ENCODE assay signal across 1 cellular context in the genomic region with DNA sequence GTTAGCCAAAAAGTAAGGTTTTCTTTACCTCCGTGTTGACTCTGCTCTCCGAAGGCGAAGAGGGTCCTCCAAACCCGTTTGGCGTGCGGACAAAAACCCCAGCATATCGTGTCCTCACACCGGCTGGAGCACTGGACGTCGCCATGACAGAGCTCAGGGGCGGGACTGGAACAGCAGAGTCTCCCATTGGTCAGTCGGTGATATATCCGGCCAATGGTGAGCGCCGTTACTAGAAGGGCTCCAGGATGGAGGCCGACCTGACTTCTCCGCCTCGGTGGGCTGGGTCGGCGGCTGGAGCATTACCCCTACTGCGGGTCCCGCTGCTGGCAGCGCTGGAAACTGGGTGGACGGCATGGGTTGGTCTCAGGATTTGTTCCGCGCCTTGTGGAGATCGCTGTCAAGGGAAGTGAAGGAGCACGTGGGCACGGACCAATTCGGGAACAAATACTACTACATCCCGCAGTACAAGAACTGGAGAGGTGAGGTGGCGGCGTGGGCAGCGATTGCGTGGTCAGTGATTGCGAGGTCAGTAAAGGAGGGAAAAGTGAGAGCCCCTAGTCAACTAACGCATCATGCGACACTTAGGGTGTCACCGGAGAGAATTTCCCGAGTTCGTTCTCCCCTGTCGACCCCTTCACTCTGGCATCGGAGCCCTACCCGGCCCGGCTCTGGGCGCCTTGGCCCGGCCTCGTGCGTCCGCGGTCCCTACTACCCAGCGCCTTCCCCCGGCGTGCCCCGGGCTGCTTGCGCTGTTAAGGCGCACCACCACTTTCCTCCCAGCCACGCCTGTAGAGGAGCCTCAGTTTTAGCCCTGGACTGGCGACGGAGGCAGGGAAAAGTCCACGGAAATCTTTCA.
TF ChIP-seq lines count a peak whose summit lies in the region.

A gene with protein sequence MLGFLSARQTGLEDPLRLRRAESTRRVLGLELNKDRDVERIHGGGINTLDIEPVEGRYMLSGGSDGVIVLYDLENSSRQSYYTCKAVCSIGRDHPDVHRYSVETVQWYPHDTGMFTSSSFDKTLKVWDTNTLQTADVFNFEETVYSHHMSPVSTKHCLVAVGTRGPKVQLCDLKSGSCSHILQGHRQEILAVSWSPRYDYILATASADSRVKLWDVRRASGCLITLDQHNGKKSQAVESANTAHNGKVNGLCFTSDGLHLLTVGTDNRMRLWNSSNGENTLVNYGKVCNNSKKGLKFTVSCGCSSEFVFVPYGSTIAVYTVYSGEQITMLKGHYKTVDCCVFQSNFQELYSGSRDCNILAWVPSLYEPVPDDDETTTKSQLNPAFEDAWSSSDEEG (minus strand): TSS at position 167 of the 856 bp plus-strand sequence. CDS start 62 bp downstream, at position 105.
A gene with protein sequence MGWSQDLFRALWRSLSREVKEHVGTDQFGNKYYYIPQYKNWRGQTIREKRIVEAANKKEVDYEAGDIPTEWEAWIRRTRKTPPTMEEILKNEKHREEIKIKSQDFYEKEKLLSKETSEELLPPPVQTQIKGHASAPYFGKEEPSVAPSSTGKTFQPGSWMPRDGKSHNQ (plus strand): TSS at position 302 of the 856 bp plus-strand sequence. CDS start 51 bp downstream, at position 353.

TF ChIP-seq in HepG2, 621 proteins besides CTCF, POLR2A, EP300 and RAD21 (continued from another document and continues in another):
- TF ChIP-seq, protein P1, sequence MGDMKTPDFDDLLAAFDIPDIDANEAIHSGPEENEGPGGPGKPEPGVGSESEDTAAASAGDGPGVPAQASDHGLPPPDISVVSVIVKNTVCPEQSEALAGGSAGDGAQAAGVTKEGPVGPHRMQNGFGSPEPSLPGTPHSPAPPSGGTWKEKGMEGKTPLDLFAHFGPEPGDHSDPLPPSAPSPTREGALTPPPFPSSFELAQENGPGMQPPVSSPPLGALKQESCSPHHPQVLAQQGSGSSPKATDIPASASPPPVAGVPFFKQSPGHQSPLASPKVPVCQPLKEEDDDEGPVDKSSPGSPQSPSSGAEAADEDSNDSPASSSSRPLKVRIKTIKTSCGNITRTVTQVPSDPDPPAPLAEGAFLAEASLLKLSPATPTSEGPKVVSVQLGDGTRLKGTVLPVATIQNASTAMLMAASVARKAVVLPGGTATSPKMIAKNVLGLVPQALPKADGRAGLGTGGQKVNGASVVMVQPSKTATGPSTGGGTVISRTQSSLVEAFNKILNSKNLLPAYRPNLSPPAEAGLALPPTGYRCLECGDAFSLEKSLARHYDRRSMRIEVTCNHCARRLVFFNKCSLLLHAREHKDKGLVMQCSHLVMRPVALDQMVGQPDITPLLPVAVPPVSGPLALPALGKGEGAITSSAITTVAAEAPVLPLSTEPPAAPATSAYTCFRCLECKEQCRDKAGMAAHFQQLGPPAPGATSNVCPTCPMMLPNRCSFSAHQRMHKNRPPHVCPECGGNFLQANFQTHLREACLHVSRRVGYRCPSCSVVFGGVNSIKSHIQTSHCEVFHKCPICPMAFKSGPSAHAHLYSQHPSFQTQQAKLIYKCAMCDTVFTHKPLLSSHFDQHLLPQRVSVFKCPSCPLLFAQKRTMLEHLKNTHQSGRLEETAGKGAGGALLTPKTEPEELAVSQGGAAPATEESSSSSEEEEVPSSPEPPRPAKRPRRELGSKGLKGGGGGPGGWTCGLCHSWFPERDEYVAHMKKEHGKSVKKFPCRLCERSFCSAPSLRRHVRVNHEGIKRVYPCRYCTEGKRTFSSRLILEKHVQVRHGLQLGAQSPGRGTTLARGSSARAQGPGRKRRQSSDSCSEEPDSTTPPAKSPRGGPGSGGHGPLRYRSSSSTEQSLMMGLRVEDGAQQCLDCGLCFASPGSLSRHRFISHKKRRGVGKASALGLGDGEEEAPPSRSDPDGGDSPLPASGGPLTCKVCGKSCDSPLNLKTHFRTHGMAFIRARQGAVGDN (CRISPR knock-in tag; IDR thresholded peaks at IDR 0.05): peak; percentile 94
- TF ChIP-seq, protein P2, sequence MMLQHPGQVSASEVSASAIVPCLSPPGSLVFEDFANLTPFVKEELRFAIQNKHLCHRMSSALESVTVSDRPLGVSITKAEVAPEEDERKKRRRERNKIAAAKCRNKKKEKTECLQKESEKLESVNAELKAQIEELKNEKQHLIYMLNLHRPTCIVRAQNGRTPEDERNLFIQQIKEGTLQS (CRISPR knock-in tag; IDR thresholded peaks at IDR 0.05): no peak
- no peak for TF ChIP-seq ZNF143 (CRISPR knock-in tag; IDR thresholded peaks at IDR 0.05)
- no peak for TF ChIP-seq ZNF577 (CRISPR knock-in tag; IDR thresholded peaks at IDR 0.05; ENCODE audit: borderline replicate concordance, low read depth)
- TF ChIP-seq POLR2AphosphoS5 (IDR thresholded peaks at IDR 0.05; ENCODE audit: low read depth, low read length): peak; percentile 74
- TF ChIP-seq ZNF792 (CRISPR knock-in tag; IDR thresholded peaks at IDR 0.05): no peak
- TF ChIP-seq, protein P3, sequence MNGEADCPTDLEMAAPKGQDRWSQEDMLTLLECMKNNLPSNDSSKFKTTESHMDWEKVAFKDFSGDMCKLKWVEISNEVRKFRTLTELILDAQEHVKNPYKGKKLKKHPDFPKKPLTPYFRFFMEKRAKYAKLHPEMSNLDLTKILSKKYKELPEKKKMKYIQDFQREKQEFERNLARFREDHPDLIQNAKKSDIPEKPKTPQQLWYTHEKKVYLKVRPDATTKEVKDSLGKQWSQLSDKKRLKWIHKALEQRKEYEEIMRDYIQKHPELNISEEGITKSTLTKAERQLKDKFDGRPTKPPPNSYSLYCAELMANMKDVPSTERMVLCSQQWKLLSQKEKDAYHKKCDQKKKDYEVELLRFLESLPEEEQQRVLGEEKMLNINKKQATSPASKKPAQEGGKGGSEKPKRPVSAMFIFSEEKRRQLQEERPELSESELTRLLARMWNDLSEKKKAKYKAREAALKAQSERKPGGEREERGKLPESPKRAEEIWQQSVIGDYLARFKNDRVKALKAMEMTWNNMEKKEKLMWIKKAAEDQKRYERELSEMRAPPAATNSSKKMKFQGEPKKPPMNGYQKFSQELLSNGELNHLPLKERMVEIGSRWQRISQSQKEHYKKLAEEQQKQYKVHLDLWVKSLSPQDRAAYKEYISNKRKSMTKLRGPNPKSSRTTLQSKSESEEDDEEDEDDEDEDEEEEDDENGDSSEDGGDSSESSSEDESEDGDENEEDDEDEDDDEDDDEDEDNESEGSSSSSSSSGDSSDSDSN (CRISPR knock-in tag; IDR thresholded peaks at IDR 0.05): peak; percentile 89
- TF ChIP-seq, protein P4, sequence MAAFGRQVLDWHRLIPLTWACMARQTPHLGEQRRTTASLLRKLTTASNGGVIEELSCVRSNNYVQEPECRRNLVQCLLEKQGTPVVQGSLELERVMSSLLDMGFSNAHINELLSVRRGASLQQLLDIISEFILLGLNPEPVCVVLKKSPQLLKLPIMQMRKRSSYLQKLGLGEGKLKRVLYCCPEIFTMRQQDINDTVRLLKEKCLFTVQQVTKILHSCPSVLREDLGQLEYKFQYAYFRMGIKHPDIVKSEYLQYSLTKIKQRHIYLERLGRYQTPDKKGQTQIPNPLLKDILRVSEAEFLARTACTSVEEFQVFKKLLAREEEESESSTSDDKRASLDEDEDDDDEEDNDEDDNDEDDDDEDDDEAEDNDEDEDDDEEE (CRISPR knock-in tag; IDR thresholded peaks at IDR 0.05): 0 out of 2 replicates have a peak, but pooled peaks have one; percentile 65
- peak; percentile 46; the same call in 1 of the 2 replicates for TF ChIP-seq GATAD2A (CRISPR knock-in tag; IDR thresholded peaks at IDR 0.05)
- TF ChIP-seq RARG (CRISPR knock-in tag; IDR thresholded peaks at IDR 0.05; ENCODE audit: low read depth): no peak
- TF ChIP-seq ZNF329 (CRISPR knock-in tag; IDR thresholded peaks at IDR 0.05; ENCODE audit: low read depth): no peak
- TF ChIP-seq ZNF101 (CRISPR knock-in tag; IDR thresholded peaks at IDR 0.05; ENCODE audit: borderline replicate concordance, low read depth): no peak
- no peak for TF ChIP-seq ZNF33B (CRISPR knock-in tag; IDR thresholded peaks at IDR 0.05)
- TF ChIP-seq, protein P5, sequence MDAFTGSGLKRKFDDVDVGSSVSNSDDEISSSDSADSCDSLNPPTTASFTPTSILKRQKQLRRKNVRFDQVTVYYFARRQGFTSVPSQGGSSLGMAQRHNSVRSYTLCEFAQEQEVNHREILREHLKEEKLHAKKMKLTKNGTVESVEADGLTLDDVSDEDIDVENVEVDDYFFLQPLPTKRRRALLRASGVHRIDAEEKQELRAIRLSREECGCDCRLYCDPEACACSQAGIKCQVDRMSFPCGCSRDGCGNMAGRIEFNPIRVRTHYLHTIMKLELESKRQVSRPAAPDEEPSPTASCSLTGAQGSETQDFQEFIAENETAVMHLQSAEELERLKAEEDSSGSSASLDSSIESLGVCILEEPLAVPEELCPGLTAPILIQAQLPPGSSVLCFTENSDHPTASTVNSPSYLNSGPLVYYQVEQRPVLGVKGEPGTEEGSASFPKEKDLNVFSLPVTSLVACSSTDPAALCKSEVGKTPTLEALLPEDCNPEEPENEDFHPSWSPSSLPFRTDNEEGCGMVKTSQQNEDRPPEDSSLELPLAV (CRISPR knock-in tag; conservative IDR thresholded peaks at IDR 0.05; ENCODE audit: low read depth): no peak
- TF ChIP-seq BRCA1 (CRISPR knock-in tag; IDR thresholded peaks at IDR 0.05): 0 out of 2 replicates have a peak, but pooled peaks have one; percentile 40
- TF ChIP-seq ZNF430 (CRISPR knock-in tag; IDR thresholded peaks at IDR 0.05): 0 out of 2 replicates have a peak, but pooled peaks have one; percentile 26
- TF ChIP-seq ZNF44 (CRISPR knock-in tag; IDR thresholded peaks at IDR 0.05): no peak
- TF ChIP-seq, protein P6, sequence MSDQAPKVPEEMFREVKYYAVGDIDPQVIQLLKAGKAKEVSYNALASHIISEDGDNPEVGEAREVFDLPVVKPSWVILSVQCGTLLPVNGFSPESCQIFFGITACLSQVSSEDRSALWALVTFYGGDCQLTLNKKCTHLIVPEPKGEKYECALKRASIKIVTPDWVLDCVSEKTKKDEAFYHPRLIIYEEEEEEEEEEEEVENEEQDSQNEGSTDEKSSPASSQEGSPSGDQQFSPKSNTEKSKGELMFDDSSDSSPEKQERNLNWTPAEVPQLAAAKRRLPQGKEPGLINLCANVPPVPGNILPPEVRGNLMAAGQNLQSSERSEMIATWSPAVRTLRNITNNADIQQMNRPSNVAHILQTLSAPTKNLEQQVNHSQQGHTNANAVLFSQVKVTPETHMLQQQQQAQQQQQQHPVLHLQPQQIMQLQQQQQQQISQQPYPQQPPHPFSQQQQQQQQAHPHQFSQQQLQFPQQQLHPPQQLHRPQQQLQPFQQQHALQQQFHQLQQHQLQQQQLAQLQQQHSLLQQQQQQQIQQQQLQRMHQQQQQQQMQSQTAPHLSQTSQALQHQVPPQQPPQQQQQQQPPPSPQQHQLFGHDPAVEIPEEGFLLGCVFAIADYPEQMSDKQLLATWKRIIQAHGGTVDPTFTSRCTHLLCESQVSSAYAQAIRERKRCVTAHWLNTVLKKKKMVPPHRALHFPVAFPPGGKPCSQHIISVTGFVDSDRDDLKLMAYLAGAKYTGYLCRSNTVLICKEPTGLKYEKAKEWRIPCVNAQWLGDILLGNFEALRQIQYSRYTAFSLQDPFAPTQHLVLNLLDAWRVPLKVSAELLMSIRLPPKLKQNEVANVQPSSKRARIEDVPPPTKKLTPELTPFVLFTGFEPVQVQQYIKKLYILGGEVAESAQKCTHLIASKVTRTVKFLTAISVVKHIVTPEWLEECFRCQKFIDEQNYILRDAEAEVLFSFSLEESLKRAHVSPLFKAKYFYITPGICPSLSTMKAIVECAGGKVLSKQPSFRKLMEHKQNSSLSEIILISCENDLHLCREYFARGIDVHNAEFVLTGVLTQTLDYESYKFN (CRISPR knock-in tag; conservative IDR thresholded peaks at IDR 0.05): 0 out of 2 replicates have a peak, but pooled peaks have one; percentile 11
- peak; percentile 62; the same call in 1 of the 2 replicates for TF ChIP-seq KDM5B (CRISPR knock-in tag; IDR thresholded peaks at IDR 0.05; ENCODE audit: borderline replicate concordance)
- peak; percentile 66 for TF ChIP-seq MYC (CRISPR knock-in tag; IDR thresholded peaks at IDR 0.05; ENCODE audit: borderline replicate concordance)
- TF ChIP-seq TEAD2 (CRISPR knock-in tag; IDR thresholded peaks at IDR 0.05): no peak
- TF ChIP-seq ZNF570 (CRISPR knock-in tag; IDR thresholded peaks at IDR 0.05; ENCODE audit: borderline replicate concordance): 0 out of 2 replicates have a peak, but pooled peaks have one; percentile 68
- no peak for TF ChIP-seq SSRP1 (CRISPR knock-in tag; IDR thresholded peaks at IDR 0.05)
- TF ChIP-seq, protein P7, sequence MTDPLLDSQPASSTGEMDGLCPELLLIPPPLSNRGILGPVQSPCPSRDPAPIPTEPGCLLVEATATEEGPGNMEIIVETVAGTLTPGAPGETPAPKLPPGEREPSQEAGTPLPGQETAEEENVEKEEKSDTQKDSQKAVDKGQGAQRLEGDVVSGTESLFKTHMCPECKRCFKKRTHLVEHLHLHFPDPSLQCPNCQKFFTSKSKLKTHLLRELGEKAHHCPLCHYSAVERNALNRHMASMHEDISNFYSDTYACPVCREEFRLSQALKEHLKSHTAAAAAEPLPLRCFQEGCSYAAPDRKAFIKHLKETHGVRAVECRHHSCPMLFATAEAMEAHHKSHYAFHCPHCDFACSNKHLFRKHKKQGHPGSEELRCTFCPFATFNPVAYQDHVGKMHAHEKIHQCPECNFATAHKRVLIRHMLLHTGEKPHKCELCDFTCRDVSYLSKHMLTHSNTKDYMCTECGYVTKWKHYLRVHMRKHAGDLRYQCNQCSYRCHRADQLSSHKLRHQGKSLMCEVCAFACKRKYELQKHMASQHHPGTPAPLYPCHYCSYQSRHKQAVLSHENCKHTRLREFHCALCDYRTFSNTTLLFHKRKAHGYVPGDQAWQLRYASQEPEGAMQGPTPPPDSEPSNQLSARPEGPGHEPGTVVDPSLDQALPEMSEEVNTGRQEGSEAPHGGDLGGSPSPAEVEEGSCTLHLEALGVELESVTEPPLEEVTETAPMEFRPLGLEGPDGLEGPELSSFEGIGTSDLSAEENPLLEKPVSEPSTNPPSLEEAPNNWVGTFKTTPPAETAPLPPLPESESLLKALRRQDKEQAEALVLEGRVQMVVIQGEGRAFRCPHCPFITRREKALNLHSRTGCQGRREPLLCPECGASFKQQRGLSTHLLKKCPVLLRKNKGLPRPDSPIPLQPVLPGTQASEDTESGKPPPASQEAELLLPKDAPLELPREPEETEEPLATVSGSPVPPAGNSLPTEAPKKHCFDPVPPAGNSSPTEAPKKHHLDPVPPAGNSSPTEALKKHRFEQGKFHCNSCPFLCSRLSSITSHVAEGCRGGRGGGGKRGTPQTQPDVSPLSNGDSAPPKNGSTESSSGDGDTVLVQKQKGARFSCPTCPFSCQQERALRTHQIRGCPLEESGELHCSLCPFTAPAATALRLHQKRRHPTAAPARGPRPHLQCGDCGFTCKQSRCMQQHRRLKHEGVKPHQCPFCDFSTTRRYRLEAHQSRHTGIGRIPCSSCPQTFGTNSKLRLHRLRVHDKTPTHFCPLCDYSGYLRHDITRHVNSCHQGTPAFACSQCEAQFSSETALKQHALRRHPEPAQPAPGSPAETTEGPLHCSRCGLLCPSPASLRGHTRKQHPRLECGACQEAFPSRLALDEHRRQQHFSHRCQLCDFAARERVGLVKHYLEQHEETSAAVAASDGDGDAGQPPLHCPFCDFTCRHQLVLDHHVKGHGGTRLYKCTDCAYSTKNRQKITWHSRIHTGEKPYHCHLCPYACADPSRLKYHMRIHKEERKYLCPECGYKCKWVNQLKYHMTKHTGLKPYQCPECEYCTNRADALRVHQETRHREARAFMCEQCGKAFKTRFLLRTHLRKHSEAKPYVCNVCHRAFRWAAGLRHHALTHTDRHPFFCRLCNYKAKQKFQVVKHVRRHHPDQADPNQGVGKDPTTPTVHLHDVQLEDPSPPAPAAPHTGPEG (CRISPR knock-in tag; IDR thresholded peaks at IDR 0.05): 0 out of 2 replicates have a peak, but pooled peaks have one; percentile 36
- TF ChIP-seq, protein P8, sequence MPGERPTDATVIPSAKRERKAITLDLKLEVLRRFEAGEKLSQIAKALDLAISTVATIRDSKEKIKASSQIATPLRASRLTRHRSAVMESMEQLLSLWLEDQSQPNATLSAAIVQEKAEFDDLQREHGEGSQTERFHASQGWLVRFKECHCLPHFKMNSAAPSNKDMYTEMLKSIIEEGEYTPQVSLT (CRISPR knock-in tag; IDR thresholded peaks at IDR 0.05; ENCODE audit: borderline replicate concordance, low read depth): no peak
